In genomic region chr9:72540348-72540873, GRCh38 we compare ENCODE assay signal across 12 cellular contexts. TPM values are rescaled to one million over a fixed set of nuclear protein-coding genes. Genes with fewer than 3 reads are reported as not detected.
DNase-seq lines count a peak whose midpoint lies in the region; ATAC-seq, FAIRE-seq and TF ChIP-seq lines count a peak whose summit lies in the region.
"Had no signal": no experiment of that assay in that cellular context is flagged by ENCODE, and none has a peak within 500 bp of the region (broad histone marks: within the 10 kb centered on the region; RNA-seq: fewer than 3 reads in every experiment).

No MANE protein-coding gene starts in this region.

- WGBS in A549 (ENCODE audit: missing lambda C conversion rate) = 14% methylated on average over 6 of the region's 6 CpGs
- WGBS in K562 (ENCODE audit: insufficient coverage, low coverage, missing lambda C conversion rate) = 2% methylated on average over 6 of the region's 6 CpGs
- WGBS in hepatocyte (ENCODE audit: low lambda C conversion rate, missing lambda C conversion rate) = 70% methylated on average over 6 of the region's 6 CpGs

- ATAC-seq in A549 (peak; percentile 69; a peak in 4 of 6 replicates), HCT116 (peak; percentile 58), K562 (peak; percentile 93), left cardiac atrium (no peak), HG03045 (IDR thresholded peaks at IDR 0.05; ENCODE audit: unreplicated experiment) (no peak)
- ATAC-seq: activated CD8-positive, alpha-beta memory T cell treated with anti-CD3 and anti-CD28 coated beads, Interleukin-2, amount 10 ng/mL, durations not matched to agents 7 days and 5 days had no signal

- TF ChIP-seq EP300 in A549 (IDR thresholded peaks at IDR 0.05) (peak in 1 of 2 experiments; percentile 27; a peak in 1 of 5 replicates), K562 (IDR thresholded peaks at IDR 0.05; ENCODE audit: low read length) (no peak; the same call in 1 of the 2 replicates)

- BruUV-seq in HCT116 (replicated peaks; lab: Mats Ljungman, UMichigan) (no TSS peak), K562 (replicated peaks; lab: Mats Ljungman, UMichigan) (TSS peak; percentile 86)

- no peaks in the 10 kb centered on the region for H3K9me1 ChIP-seq in K562 (ENCODE audit: control insufficient read depth, insufficient read depth, low read length)

- no peaks in the 10 kb centered on the region for H3K9me2 ChIP-seq in HCT116 (ENCODE audit: insufficient read depth)
- no peaks in the 10 kb centered on the region for H3K9me2 ChIP-seq in hepatocyte (replicated peaks; ENCODE audit: insufficient read depth)

- TF ChIP-seq RAD21 in A549 (conservative IDR thresholded peaks at IDR 0.05 in 1 of 2, IDR thresholded peaks at IDR 0.05 in 1 of 2) (no peak), HCT116 (IDR thresholded peaks at IDR 0.05; ENCODE audit: low read depth) (no peak), K562 (CRISPR knock-in tag; conservative IDR thresholded peaks at IDR 0.05 in 1 of 2, IDR thresholded peaks at IDR 0.05 in 1 of 2) (no peak)

- CTCF ChIA-PET in A549 (lab: Yijun Ruan, JAX) (interaction anchor here (1.4 to 2.2 kb wide), 2 partner anchors 97 to 259 kb away, joined by 3 to 4 read pairs; no protein-coding TSS in a partner anchor), HCT116 (lab: Charles Lee) (no interaction called here), K562 (lab: Yijun Ruan, JAX; ENCODE audit: low intra/inter-chr PET ratio) (no interaction called here)

- POLR2A ChIA-PET in A549 (lab: Yijun Ruan, JAX) = interaction anchor here (1.1 to 3.0 kb wide), 2 partner anchors 14 to 175 kb away, joined by 4 to 25 read pairs; partner anchors contain the start of gene ZFAND5
- POLR2A ChIA-PET in HCT116 (lab: Charles Lee) = no interaction called here
- POLR2A ChIA-PET in K562 (lab: Yijun Ruan, JAX) = interaction anchor here (0.7 to 1.3 kb wide), 5 partner anchors 12 to 175 kb away, joined by 3 to 4 read pairs (median 3); partner anchors contain the start of gene ZFAND5

- FAIRE-seq in A549 (lab: Jason Lieb, UNC) (no peak), K562 (lab: Jason Lieb, UNC) (no peak)

- RAD21 ChIA-PET in HCT116 (lab: Charles Lee; ENCODE audit: low non-redundant PET in 1 of 2, low total read pairs in 2 of 2, uncharacterized antibody in 2 of 2, unreplicated experiment in 2 of 2) = no interaction called here

- in situ Hi-C loops in K562 (cut with MboI) = no loop called here

- H3K4me2 ChIP-seq in A549 (peak overlapping the region; percentile 33; the same call in 2 of the 3 replicates), HCT116 (ENCODE audit: low read length) (peak overlapping the region; percentile 24), K562 (ENCODE audit: insufficient read depth, low read length) (peak overlapping the region; percentile 68), hepatocyte (no peak overlapping the region)

- H3K4me1 ChIP-seq in A549 (peaks cover 34% of the 10 kb centered on the region), HCT116 (ENCODE audit: control insufficient read depth in 1 of 2, insufficient read depth in 2 of 2, low read length in 2 of 2) (peaks cover 14 to 40% of the 10 kb centered on the region in 2 experiments; a peak in 3 of 4 replicates), K562 (replicated peaks in 1 of 2; ENCODE audit: control insufficient read depth in 2 of 2, insufficient read depth in 2 of 2, low read length in 2 of 2) (peaks cover 3 to 19% of the 10 kb centered on the region in 2 experiments; a peak in 3 of 5 replicates), hepatocyte (ENCODE audit: insufficient read depth) (no peaks in the 10 kb centered on the region)
- H3K4me1 ChIP-seq: BE2C had no signal

- H3K9me3 ChIP-seq in A549 = peaks cover 11% of the 10 kb centered on the region
- H3K9me3 ChIP-seq in HCT116 (ENCODE audit: control insufficient read depth in 1 of 2, insufficient read depth in 1 of 2, low read depth in 1 of 2, low read length in 2 of 2) = no peaks in the 10 kb centered on the region
- H3K9me3 ChIP-seq in K562 (replicated peaks; ENCODE audit: control insufficient read depth, insufficient read depth, low read depth, low read length) = no peaks in the 10 kb centered on the region
- H3K9me3 ChIP-seq in hepatocyte (ENCODE audit: low read depth) = no peaks in the 10 kb centered on the region
- H3K9me3 ChIP-seq: BE2C had no signal

- TF ChIP-seq CTCF in A549 (IDR thresholded peaks at IDR 0.05) (no peak), HCT116 (IDR thresholded peaks at IDR 0.05 in 2 of 3, conservative IDR thresholded peaks at IDR 0.05 in 1 of 3; ENCODE audit: borderline replicate concordance in 1 of 3, insufficient read depth in 1 of 3, low read depth in 2 of 3, low read length in 2 of 3) (no peak), K562 (IDR thresholded peaks at IDR 0.05 in 2 of 3, conservative IDR thresholded peaks at IDR 0.05 in 1 of 3; ENCODE audit: insufficient read depth in 2 of 3, low read depth in 1 of 3, low read length in 3 of 3) (no peak), hepatocyte (IDR thresholded peaks at IDR 0.05; ENCODE audit: poor library complexity) (no peak)

- H3K36me3 ChIP-seq in HCT116 (ENCODE audit: control insufficient read depth in 1 of 2, insufficient read depth in 2 of 2, low read length in 2 of 2) = no peaks in the 10 kb centered on the region
- H3K36me3 ChIP-seq in K562 (ENCODE audit: control insufficient read depth, insufficient read depth, low read length) = no peaks in the 10 kb centered on the region
- no peaks in the 10 kb centered on the region for H3K36me3 ChIP-seq in hepatocyte (replicated peaks; ENCODE audit: insufficient read depth, low read depth)
- H3K36me3 ChIP-seq: BE2C had no signal

- H3K27ac ChIP-seq in A549 (peak overlapping the region; percentile 51 to 70), HCT116 (ENCODE audit: low read depth, low read length) (no peak overlapping the region), K562 (ENCODE audit: extremely low read depth, low read depth, low read length) (peak overlapping the region; percentile 81), hepatocyte (no peak overlapping the region)

- H3K4me3 ChIP-seq in A549 (no peak overlapping the region), HCT116 (replicated peaks in 1 of 2; ENCODE audit: low read depth in 1 of 2, low read length in 2 of 2) (no peak overlapping the region), K562 (no peak overlapping the region), hepatocyte (no peak overlapping the region)

- H4K20me1 ChIP-seq in HCT116 (ENCODE audit: insufficient read depth) (no peaks in the 10 kb centered on the region), K562 (replicated peaks; ENCODE audit: control insufficient read depth, insufficient read depth, low read length) (no peaks in the 10 kb centered on the region), hepatocyte (ENCODE audit: insufficient read depth, poor library complexity, severe bottlenecking) (no peaks in the 10 kb centered on the region)

- H3K27me3 ChIP-seq in HCT116 (ENCODE audit: insufficient read depth, low read length) (no peaks in the 10 kb centered on the region), K562 (ENCODE audit: control insufficient read depth in 2 of 2, insufficient read depth in 2 of 2, low read length in 2 of 2) (no peaks in the 10 kb centered on the region), hepatocyte (no peaks in the 10 kb centered on the region)
- H3K27me3 ChIP-seq: BE2C had no signal

- H3K79me2 ChIP-seq in HCT116 (ENCODE audit: insufficient read depth, low read length) = no peaks in the 10 kb centered on the region
- no peaks in the 10 kb centered on the region for H3K79me2 ChIP-seq in K562 (ENCODE audit: control insufficient read depth, insufficient read depth, low read length)
- H3K79me2 ChIP-seq in hepatocyte = no peaks in the 10 kb centered on the region

- intact Hi-C loops in HCT116 (cut with micrococcal nuclease) = no loop called here
- intact Hi-C loops in K562 (cut with micrococcal nuclease) = loop anchor here (5.0 kb wide), 3 partner anchors 37 to 73 kb away; no protein-coding TSS in a partner anchor
- intact Hi-C loops in left cardiac atrium (cut with DNase I) = no loop called here

- no peak for TF ChIP-seq POLR2A in A549 (IDR thresholded peaks at IDR 0.05; ENCODE audit: low read length)
- no peak for TF ChIP-seq POLR2A in HCT116 (IDR thresholded peaks at IDR 0.05; ENCODE audit: borderline replicate concordance, extremely low read depth, insufficient read depth, insufficient read length)
- TF ChIP-seq POLR2A in K562 (conservative IDR thresholded peaks at IDR 0.05) = no peak

- H3K9ac ChIP-seq in HCT116 (ENCODE audit: low read length) (no peak overlapping the region), K562 (ENCODE audit: insufficient read depth in 1 of 2, low read depth in 2 of 2, low read length in 2 of 2) (peak overlapping the region in 1 of 2 experiments; percentile 58; a peak in 2 of 4 replicates)

- DNase-seq in A549 (ENCODE audit: low read depth in 1 of 2, low spot score in 1 of 2) (peak in 1 of 2 experiments; percentile 75), HCT116 (ENCODE audit: low read depth, low spot score) (no peak), K562 (ENCODE audit: extremely low read depth in 1 of 4, low spot score in 3 of 4) (peak; percentile 32 to 78 (median 54)), kidney tubule cell (ENCODE audit: low spot score) (peak; percentile 79), left cardiac atrium (no peak), DMS79 (lab: John Stamatoyannopoulos, UW) (no peak), hepatocyte (ENCODE audit: low spot score) (no peak)
- DNase-seq: activated CD8-positive, alpha-beta memory T cell treated with anti-CD3 and anti-CD28 coated beads, Interleukin-2, amount 10 ng/mL, durations not matched to agents 7 days and 5 days; BE2C; NCI-H1105; NCI-H774 had no signal

- H2AFZ ChIP-seq in HCT116 (ENCODE audit: low read depth, low read length, poor library complexity, severe bottlenecking) = peak overlapping the region; percentile 73
- H2AFZ ChIP-seq in K562 (ENCODE audit: low read depth, low read length) = peak overlapping the region; percentile 85
- no peak overlapping the region for H2AFZ ChIP-seq in hepatocyte

RNA-seq across cellular contexts. Expression of gene TMC1, which starts 19.0 kb away (rescaled TPM):
- polyA plus RNA-seq in A549 (2011; rRNA removed) (0.12 and 0.29 TPM in 2 replicates), A549 (2017; fragmentation: RNase III; extraction: RNeasy Plus Mini Kit Qiagen cat#74134 plus additional on column Dnase treatment) (0.01 to 0.18 TPM (median 0.17 TPM) in 3 replicates), K562 (2011; rRNA removed) (1.0 TPM in 1 of 2 replicates, not detected in the other), K562 (2014; fragmentation: Illumina TruSeq; extraction: Trizol) (not detected in 2 replicates), K562 (2014; fragmentation: Nextera tagmentation; extraction: Ambion mirVana) (under 1 TPM; 0.10 to 0.15 TPM), K562 (2014; rRNA removed) (not detected in 2 replicates), hepatocyte (0.23 TPM in 1 of 2 replicates, not detected in the other)
- polyA plus RNA-seq in A549 (2012; cell fraction: cytosol; rRNA removed) = 0.01 and 0.03 TPM in 2 replicates
- polyA plus RNA-seq in A549 (2012; cell fraction: nucleus; rRNA removed) = 0.04 TPM in 1 of 2 replicates, not detected in the other
- 0.12 and 0.49 TPM in 2 replicates for polyA minus RNA-seq in A549 (2011; rRNA and poly(A)+ RNA removed)
- total RNA-seq in HCT116 (2021; ENCODE audit: unreplicated experiment) (0.57 TPM), K562 (2014; rRNA removed) (not detected in 2 replicates), K562 (2014; rRNA removed; fragmentation: Illumina TruSeq; extraction: Trizol) (0.19 TPM in 1 of 2 replicates, not detected in the other), K562 (2015; rRNA removed; fragmentation: Illumina TruSeq; extraction: Trizol) (not detected in 2 replicates), K562 (2021) (not detected in 2 replicates), left cardiac atrium (under 1 TPM in 1 of 2 donors, not detected in 1; 0.27 TPM), hepatocyte (0.20 TPM in 1 of 2 replicates, not detected in the other)
- polyA plus RNA-seq in HCT116 (2012) = 0.64 and 0.77 TPM in 2 replicates
- total RNA-seq in K562 (2011; cell fraction: chromatin; rRNA removed; ENCODE audit: low replicate concordance) = not detected in 2 replicates
- total RNA-seq in K562 (2011; cell fraction: nucleolus; rRNA removed) = not detected in 2 replicates
- not detected in 2 replicates for total RNA-seq in K562 (2011; cell fraction: nucleoplasm; rRNA removed)
- 0.31 TPM in 1 of 2 replicates, not detected in the other for polyA plus RNA-seq in K562 (2011; cell fraction: cytosol; rRNA removed)
- 1.4 TPM in 1 of 2 replicates, not detected in the other for polyA plus RNA-seq in K562 (2011; cell fraction: nucleus; rRNA removed)
- not detected in 2 replicates for polyA plus RNA-seq in K562 (2012)
- 1.3 TPM in 1 of 2 replicates, not detected in the other for polyA minus RNA-seq in K562 (2011; rRNA and poly(A)+ RNA removed)
- not detected in 2 replicates for polyA minus RNA-seq in K562 (2011; cell fraction: cytosol; rRNA and poly(A)+ RNA removed)
- 3.1 TPM in 1 of 2 replicates, not detected in the other for polyA minus RNA-seq in K562 (2011; cell fraction: nucleus; rRNA and poly(A)+ RNA removed)
- total RNA-seq: activated CD8-positive, alpha-beta memory T cell treated with anti-CD3 and anti-CD28 coated beads, Interleukin-2, amount 10 ng/mL, durations not matched to agents 7 days and 5 days had no signal

Comparison
In these comparisons a context has a peak if more than half of its experiments do, and no peak if none do; other contexts are left out.
1. ATAC-seq: peak in A549 (2 of 2), HCT116 (single experiment) and K562 (single experiment); none in left cardiac atrium (0 of 2) and HG03045 (single experiment).
2. DNase-seq: peak in K562 (4 of 4) and kidney tubule cell (single experiment); none in HCT116 (single experiment), left cardiac atrium (single experiment), DMS79 (single experiment) and hepatocyte (single experiment).
3. H3K27ac ChIP-seq: peak in A549 (2 of 2) and K562 (single experiment); none in HCT116 (single experiment) and hepatocyte (single experiment).
4. Of the 35 proteins assayed by ChIP-seq in both K562 and A549: peak only in K562: BHLHE40, ESRRA, HDAC2 and MAX; only in A549: none; in both: E2F6, MAFK and ZFP36; in neither: 23; mixed calls (peak in some experiments, not most) for 5.